17 cellular contexts compared by ENCODE assay signal in genomic region chr19:10321417-10321797, GRCh38. TPM values are rescaled to one million over a fixed set of nuclear protein-coding genes. Genes with fewer than 3 reads are reported as not detected.
"Had no signal": no experiment of that assay in that cellular context is flagged by ENCODE, and none has a peak within 500 bp of the region (broad histone marks: within the 10 kb centered on the region; RNA-seq: fewer than 3 reads in every experiment).

No MANE protein-coding gene starts in this region.

- H3K9me3 ChIP-seq: ascending aorta, gastroesophageal sphincter, neutrophil had no signal

- H3K27ac ChIP-seq: ascending aorta, gastroesophageal sphincter, neutrophil, parathyroid adenoma had no signal

- H3K9ac ChIP-seq: parathyroid adenoma had no signal

- H3K4me3 ChIP-seq: ascending aorta, gastroesophageal sphincter had no signal

- DNase-seq: activated CD4-positive, alpha-beta T cell treated with anti-CD3 and anti-CD28 coated beads for 48 hours; activated CD4-positive, CD25-positive, alpha-beta regulatory T cell; activated CD8-positive, alpha-beta memory T cell treated with anti-CD3 and anti-CD28 coated beads, Interleukin-2, amount 50 U/mL, for 48 hours; activated effector memory CD4-positive, alpha-beta T cell treated with anti-CD3 and anti-CD28 coated beads, Interleukin-2, amount 50 U/mL, for 16 hours; activated naive CD4-positive, alpha-beta T cell treated with anti-CD3 and anti-CD28 coated beads, Interleukin-2, amount 50 U/mL, for 16 hours; activated T-cell treated with anti-CD3 and anti-CD28 coated beads, Interleukin-2, amount 50 U/mL, for 72 hours; cortex of kidney; effector CD4-positive, alpha-beta T cell; immature natural killer cell; kidney glomerular epithelial cell; left ventricle myocardium superior; natural killer cell; stimulated activated CD4-positive, alpha-beta T cell treated with anti-CD3 and anti-CD28 coated beads, Interleukin-4, amount 100 ng/mL, for 24 hours had no signal

- H3K27me3 ChIP-seq: ascending aorta, gastroesophageal sphincter, neutrophil had no signal

- H3K4me1 ChIP-seq: ascending aorta, gastroesophageal sphincter had no signal

- H2AFZ ChIP-seq: parathyroid adenoma had no signal

RNA-seq across cellular contexts. Expression of gene ZGLP1, which starts 11.8 kb away (rescaled TPM):
- total RNA-seq: ascending aorta had no signal
